Comparison of ENCODE assay signal across 21 cellular contexts in genomic region chr11:126362879-126363655, GRCh38. TPM values are rescaled to one million over a fixed set of nuclear protein-coding genes. Genes with fewer than 3 reads are reported as not detected.
DNase-seq lines count a peak whose midpoint lies in the region; ATAC-seq, FAIRE-seq and TF ChIP-seq lines count a peak whose summit lies in the region.
"Had no signal": no experiment of that assay in that cellular context is flagged by ENCODE, and none has a peak within 500 bp of the region (broad histone marks: within the 10 kb centered on the region; RNA-seq: fewer than 3 reads in every experiment).

No MANE protein-coding gene starts in this region.

- H3K27me3 ChIP-seq in neural progenitor cell: no peaks in the 10 kb centered on the region
- H3K27me3 ChIP-seq: tibial artery had no signal

- no peak overlapping the region for H3K27ac ChIP-seq in neural progenitor cell
- H3K27ac ChIP-seq: tibial artery had no signal

- H3F3A ChIP-seq in neural progenitor cell (ENCODE audit: low read depth): no peaks in the 10 kb centered on the region

- ATAC-seq in GM19455 (IDR thresholded peaks at IDR 0.05; ENCODE audit: unreplicated experiment): no peak
- ATAC-seq in HG02798 (IDR thresholded peaks at IDR 0.05; ENCODE audit: poor library complexity, unreplicated experiment): no peak
- ATAC-seq: activated CD8-positive, alpha-beta memory T cell treated with anti-CD3 and anti-CD28 coated beads, Interleukin-2, amount 10 ng/mL, durations not matched to agents 7 days and 5 days had no signal

- FAIRE-seq in RCC 7860 (lab: Jason Lieb, UNC): no peak
- FAIRE-seq: A204.1 had no signal

- H3K4me1 ChIP-seq in neural progenitor cell: peaks cover 26% of the 10 kb centered on the region

- intact Hi-C loops in dendritic cell treated with granulocyte-macrophage colony-stimulating factor and Interleukin-4, amounts not matched to agents 40 ng/mL and 50 ng/mL, for 4 days (cut with micrococcal nuclease): no loop called here

- H3K36me3 ChIP-seq in neural progenitor cell: no peaks in the 10 kb centered on the region
- H3K36me3 ChIP-seq: tibial artery had no signal

- no peaks in the 10 kb centered on the region for H3K9me3 Mint-ChIP-seq in activated T-cell treated with anti-CD3 and anti-CD28 coated beads, Interleukin-2, amount 50 U/mL, for 24 hours
- H3K9me3 Mint-ChIP-seq in dendritic cell treated with granulocyte-macrophage colony-stimulating factor and Interleukin-4, amounts not matched to agents 40 ng/mL and 50 ng/mL, for 4 days: no peaks in the 10 kb centered on the region
- no peaks in the 10 kb centered on the region for H3K9me3 Mint-ChIP-seq in neural progenitor cell
- H3K9me3 Mint-ChIP-seq in type B pancreatic cell: no peaks in the 10 kb centered on the region
- H3K9me3 Mint-ChIP-seq: GM23338 had no signal

- H3K79me2 ChIP-seq in neural progenitor cell (ENCODE audit: low read depth): no peaks in the 10 kb centered on the region

- no peaks in the 10 kb centered on the region for H3K9me3 ChIP-seq in neural progenitor cell (ENCODE audit: low read depth)
- H3K9me3 ChIP-seq: tibial artery had no signal

- peak overlapping the region; percentile 65 for H3K4me2 ChIP-seq in neural progenitor cell
- H3K4me2 ChIP-seq: GM23338 had no signal

- no peak overlapping the region for H3K9ac ChIP-seq in neural progenitor cell

- H3K4me1 Mint-ChIP-seq in activated T-cell treated with anti-CD3 and anti-CD28 coated beads, Interleukin-2, amount 50 U/mL, for 24 hours (ENCODE audit: low read depth): peaks cover 2% of the 10 kb centered on the region
- peaks cover 77% of the 10 kb centered on the region for H3K4me1 Mint-ChIP-seq in dendritic cell treated with granulocyte-macrophage colony-stimulating factor and Interleukin-4, amounts not matched to agents 40 ng/mL and 50 ng/mL, for 4 days (ENCODE audit: low read depth)
- peaks cover 34% of the 10 kb centered on the region for H3K4me1 Mint-ChIP-seq in neural progenitor cell
- peaks cover 29% of the 10 kb centered on the region for H3K4me1 Mint-ChIP-seq in type B pancreatic cell (ENCODE audit: unreplicated experiment)

- peaks cover 16% of the 10 kb centered on the region for H4K20me1 ChIP-seq in neural progenitor cell (ENCODE audit: low read depth)

- H3K4me3 ChIP-seq in neural progenitor cell: no peak overlapping the region
- H3K4me3 ChIP-seq: GM23338, tibial artery had no signal

- TF ChIP-seq CTCF in neural progenitor cell (IDR thresholded peaks at IDR 0.05) (no peak), type B pancreatic cell (conservative IDR thresholded peaks at IDR 0.05) (no peak)

- no peaks in the 10 kb centered on the region for H3K36me3 Mint-ChIP-seq in activated T-cell treated with anti-CD3 and anti-CD28 coated beads, Interleukin-2, amount 50 U/mL, for 24 hours (ENCODE audit: low read depth)
- H3K36me3 Mint-ChIP-seq in dendritic cell treated with granulocyte-macrophage colony-stimulating factor and Interleukin-4, amounts not matched to agents 40 ng/mL and 50 ng/mL, for 4 days (ENCODE audit: low read depth): peaks cover 18% of the 10 kb centered on the region
- H3K36me3 Mint-ChIP-seq in neural progenitor cell: no peaks in the 10 kb centered on the region
- H3K36me3 Mint-ChIP-seq in type B pancreatic cell: no peaks in the 10 kb centered on the region
- H3K36me3 Mint-ChIP-seq: activated CD8-positive, alpha-beta memory T cell treated with anti-CD3 and anti-CD28 coated beads, Interleukin-2, amount 10 ng/mL, durations not matched to agents 7 days and 5 days had no signal

- no peak overlapping the region for H2AFZ ChIP-seq in neural progenitor cell (replicated peaks)
- H2AFZ ChIP-seq: GM23338 had no signal

- H3K27me3 Mint-ChIP-seq in activated T-cell treated with anti-CD3 and anti-CD28 coated beads, Interleukin-2, amount 50 U/mL, for 24 hours: no peaks in the 10 kb centered on the region
- H3K27me3 Mint-ChIP-seq in dendritic cell treated with granulocyte-macrophage colony-stimulating factor and Interleukin-4, amounts not matched to agents 40 ng/mL and 50 ng/mL, for 4 days: no peaks in the 10 kb centered on the region
- H3K27me3 Mint-ChIP-seq in neural progenitor cell (ENCODE audit: insufficient read depth, low read depth): peaks cover 6% of the 10 kb centered on the region
- H3K27me3 Mint-ChIP-seq in type B pancreatic cell: no peaks in the 10 kb centered on the region
- H3K27me3 Mint-ChIP-seq: activated CD8-positive, alpha-beta memory T cell treated with anti-CD3 and anti-CD28 coated beads, Interleukin-2, amount 10 ng/mL, durations not matched to agents 7 days and 5 days had no signal

- DNase-seq in activated T-cell treated with anti-CD3 and anti-CD28 coated beads, Interleukin-2, amount 50 U/mL, for 24 hours: peak; percentile 11
- DNase-seq in activated T-cell treated with anti-CD3 and anti-CD28 coated beads, Interleukin-2, amount 50 U/mL, for 48 hours: no peak
- DNase-seq in neural progenitor cell (ENCODE audit: low spot score) (no peak), type B pancreatic cell (ENCODE audit: extremely low spot score, unreplicated experiment) (no peak), RCC 7860 (ENCODE audit: low spot score) (no peak)
- DNase-seq: activated CD4-positive, alpha-beta T cell treated with anti-CD3 and anti-CD28 coated beads for 1 hour; activated CD8-positive, alpha-beta memory T cell treated with anti-CD3 and anti-CD28 coated beads, Interleukin-2, amount 10 ng/mL, durations not matched to agents 7 days and 5 days; activated gamma-delta T cell treated with Interleukin-2 at 50 U/mL for 16 hours; dermis blood vessel endothelial cell; glutamatergic neuron; mesendoderm; NCI-H187 treated with DMSO at 0.1 percent for 48 hours; NCI-H510A; stimulated activated CD4-positive, alpha-beta T cell treated with anti-CD3 and anti-CD28 coated beads, Interleukin-4, amount 100 ng/mL, for 4 hours; stimulated activated CD8-positive, alpha-beta memory T cell treated with anti-CD3 and anti-CD28 coated beads, Interleukin-4, amount 100 ng/mL, for 48 hours had no signal

- no peak overlapping the region for H3K27ac Mint-ChIP-seq in activated T-cell treated with anti-CD3 and anti-CD28 coated beads, Interleukin-2, amount 50 U/mL, for 24 hours
- H3K27ac Mint-ChIP-seq in dendritic cell treated with granulocyte-macrophage colony-stimulating factor and Interleukin-4, amounts not matched to agents 40 ng/mL and 50 ng/mL, for 4 days: peak overlapping the region; percentile 35
- H3K27ac Mint-ChIP-seq in neural progenitor cell (peak overlapping the region; percentile 2), type B pancreatic cell (peak overlapping the region; percentile 65)
- H3K27ac Mint-ChIP-seq: activated CD8-positive, alpha-beta memory T cell treated with anti-CD3 and anti-CD28 coated beads, Interleukin-2, amount 10 ng/mL, durations not matched to agents 7 days and 5 days; GM23338 had no signal

- no peak overlapping the region for H3K4me3 Mint-ChIP-seq in activated T-cell treated with anti-CD3 and anti-CD28 coated beads, Interleukin-2, amount 50 U/mL, for 24 hours
- no peak overlapping the region for H3K4me3 Mint-ChIP-seq in dendritic cell treated with granulocyte-macrophage colony-stimulating factor and Interleukin-4, amounts not matched to agents 40 ng/mL and 50 ng/mL, for 4 days
- H3K4me3 Mint-ChIP-seq in neural progenitor cell (no peak overlapping the region), type B pancreatic cell (no peak overlapping the region)
- H3K4me3 Mint-ChIP-seq: activated CD8-positive, alpha-beta memory T cell treated with anti-CD3 and anti-CD28 coated beads, Interleukin-2, amount 10 ng/mL, durations not matched to agents 7 days and 5 days; GM23338 had no signal

RNA-seq across cellular contexts. Expression of gene ST3GAL4, which starts 7.6 kb away (rescaled TPM):
- total RNA-seq in neural progenitor cell (ENCODE audit: low replicate concordance): 13.0 and 17.9 TPM in 2 replicates
- 18.6 and 19.1 TPM in 2 replicates for total RNA-seq in type B pancreatic cell (ENCODE audit: low replicate concordance)

RNA-seq across cellular contexts. Expression of gene DCPS, which starts 59.2 kb away (rescaled TPM):
- total RNA-seq in neural progenitor cell (ENCODE audit: low replicate concordance): 18.6 and 20.7 TPM in 2 replicates
- total RNA-seq in type B pancreatic cell (ENCODE audit: low replicate concordance): 9.8 and 17.6 TPM in 2 replicates
